In genomic region chrX:40579139-40579538, GRCh38 we compare ENCODE assay signal across 22 cellular contexts.
"Had no signal": no experiment of that assay in that cellular context is flagged by ENCODE, and none has a peak within 500 bp of the region (broad histone marks: within the 10 kb centered on the region; RNA-seq: fewer than 3 reads in every experiment).

No MANE protein-coding gene starts in this region.

- H3K4me3 ChIP-seq: mucosa of descending colon, right lobe of liver, skin epidermis, vagina had no signal

- DNase-seq: activated CD4-positive, alpha-beta memory T cell treated with anti-CD3 and anti-CD28 coated beads, Interleukin-2, amount 10 ng/mL, durations not matched to agents 7 days and 5 days; activated CD4-positive, alpha-beta T cell treated with anti-CD3 and anti-CD28 coated beads, Interleukin-2, amount 10 ng/mL, durations not matched to agents 24 days and 14 days; activated effector memory CD4-positive, alpha-beta T cell treated with anti-CD3 and anti-CD28 coated beads, Interleukin-2, amount 50 U/mL, for 16 hours; activated naive CD4-positive, alpha-beta T cell treated with anti-CD3 and anti-CD28 coated beads, Interleukin-2, amount 10 ng/mL, durations not matched to agents 7 days and 5 days; amygdala; cortex of kidney; heart left ventricle; left cardiac atrium; mesenchymal stem cell; mucosa of descending colon; nephron progenitor cell; nucleus accumbens; posterior cingulate gyrus; right lobe of liver; stimulated activated CD4-positive, alpha-beta T cell treated with anti-CD3 and anti-CD28 coated beads, Interleukin-2, amount 100 ng/mL, for 24 hours; stimulated activated naive CD8-positive, alpha-beta T cell treated with anti-CD3 and anti-CD28 coated beads, Interleukin-15, amount 100 ng/mL, for 72 hours; transverse colon had no signal

- H3K27ac ChIP-seq: epithelial cell of prostate, right lobe of liver, vagina had no signal

- FAIRE-seq: bronchial epithelial cell, islet of Langerhans had no signal

- H3K9me3 ChIP-seq: mucosa of descending colon, right lobe of liver, transverse colon, vagina had no signal

- H3K27me3 ChIP-seq: right lobe of liver, transverse colon, vagina had no signal

- H3K36me3 ChIP-seq: heart left ventricle, right lobe of liver, transverse colon, vagina had no signal
